In genomic region chr19:4640247-4641000, GRCh38 we compare ENCODE assay signal across 9 cellular contexts. TPM values are rescaled to one million over a fixed set of nuclear protein-coding genes. Genes with fewer than 3 reads are reported as not detected.
DNase-seq lines count a peak whose midpoint lies in the region; ATAC-seq, FAIRE-seq and TF ChIP-seq lines count a peak whose summit lies in the region.
"Had no signal": no experiment of that assay in that cellular context is flagged by ENCODE, and none has a peak within 500 bp of the region (broad histone marks: within the 10 kb centered on the region; RNA-seq: fewer than 3 reads in every experiment).

No MANE protein-coding gene starts in this region.

- no peaks in the 10 kb centered on the region for H3K9me3 Mint-ChIP-seq in astrocyte (ENCODE audit: unreplicated experiment)
- no peaks in the 10 kb centered on the region for H3K9me3 Mint-ChIP-seq in memory B cell

- H3K27ac Mint-ChIP-seq in astrocyte (ENCODE audit: unreplicated experiment) (no peak overlapping the region), memory B cell (peak overlapping the region; percentile 83)

- H3K4me3 Mint-ChIP-seq in astrocyte (ENCODE audit: unreplicated experiment) = peak overlapping the region; percentile 85
- H3K4me3 Mint-ChIP-seq in memory B cell = peak overlapping the region; percentile 100

- peak overlapping the region; percentile 83 for H3K9ac ChIP-seq in astrocyte (ENCODE audit: low read length)

- H3K79me2 ChIP-seq in astrocyte (ENCODE audit: insufficient read depth, low read length) = peaks cover 18% of the 10 kb centered on the region

- H3K27ac ChIP-seq in heart left ventricle = peak overlapping the region in 11 of 12 donors; percentile 75 to 92 (median 84)
- no peak overlapping the region for H3K27ac ChIP-seq in astrocyte (ENCODE audit: low read depth, low read length)
- H3K27ac ChIP-seq in upper lobe of right lung = peak overlapping the region; percentile 78

- no peak overlapping the region for H2AFZ ChIP-seq in astrocyte (ENCODE audit: low read depth, low read length)

- peak overlapping the region; percentile 58 to 88 (median 81) for H3K4me3 ChIP-seq in heart left ventricle
- H3K4me3 ChIP-seq in astrocyte (ENCODE audit: insufficient read depth, low read depth, low read length) = peak overlapping the region; percentile 74
- peak overlapping the region; percentile 71 for H3K4me3 ChIP-seq in upper lobe of right lung

- no peak for TF ChIP-seq POLR2A in heart left ventricle (IDR thresholded peaks at IDR 0.05)

- no peak for DNase-seq in heart left ventricle
- no peak for DNase-seq in cardiac septum (ENCODE audit: low spot score)
- DNase-seq in astrocyte (ENCODE audit: low read depth) = no peak
- no peak for DNase-seq in memory B cell (ENCODE audit: low spot score in 2 of 2)
- no peak for DNase-seq in upper lobe of right lung
- DNase-seq in activated CD8-positive, alpha-beta memory T cell treated with anti-CD3 and anti-CD28 coated beads for 24 hours = no peak
- DNase-seq: NCI-H524 had no signal

- 49 to 86% (median 63%) methylated on average over 11 to 17 of the region's 17 CpGs for WGBS in heart left ventricle, 4 donors

- no peak for FAIRE-seq in astrocyte (lab: Jason Lieb, UNC)

- H3K36me3 Mint-ChIP-seq in astrocyte (ENCODE audit: low read depth, unreplicated experiment) = no peaks in the 10 kb centered on the region
- peaks cover 2% of the 10 kb centered on the region for H3K36me3 Mint-ChIP-seq in memory B cell

- H3K4me1 ChIP-seq in heart left ventricle (peaks cover 0 to 52% (median 29%) of the 10 kb centered on the region in 12 donors), astrocyte (ENCODE audit: insufficient read depth, low read length) (peaks cover 18% of the 10 kb centered on the region), upper lobe of right lung (peaks cover 20% of the 10 kb centered on the region)

- H3K9me3 ChIP-seq in heart left ventricle = no peaks in the 10 kb centered on the region
- no peaks in the 10 kb centered on the region for H3K9me3 ChIP-seq in astrocyte (ENCODE audit: insufficient read depth, low read depth, low read length)
- no peaks in the 10 kb centered on the region for H3K9me3 ChIP-seq in upper lobe of right lung

- no peaks in the 10 kb centered on the region for H3K36me3 ChIP-seq in heart left ventricle
- H3K36me3 ChIP-seq in astrocyte (ENCODE audit: insufficient read depth, low read length) = no peaks in the 10 kb centered on the region
- no peaks in the 10 kb centered on the region for H3K36me3 ChIP-seq in upper lobe of right lung

- peaks cover 3% of the 10 kb centered on the region for H3K27me3 Mint-ChIP-seq in astrocyte (ENCODE audit: low read depth, unreplicated experiment)
- no peaks in the 10 kb centered on the region for H3K27me3 Mint-ChIP-seq in memory B cell

- intact Hi-C loops in heart left ventricle (cut with DNase I) (no loop called here), cardiac septum (cut with DNase I) (no loop called here), upper lobe of right lung (cut with DNase I) (no loop called here)

- ATAC-seq in heart left ventricle = no peak
- no peak for ATAC-seq in memory B cell (ENCODE audit: low read depth)
- no peak for ATAC-seq in upper lobe of right lung
- ATAC-seq in GM18868 (IDR thresholded peaks at IDR 0.05; ENCODE audit: unreplicated experiment) = no peak
- ATAC-seq in HG03108 (IDR thresholded peaks at IDR 0.05; ENCODE audit: unreplicated experiment) = no peak

- TF ChIP-seq CTCF in heart left ventricle (IDR thresholded peaks at IDR 0.05) (no peak), astrocyte (IDR thresholded peaks at IDR 0.05; ENCODE audit: insufficient read depth, low read depth, low read length) (no peak), upper lobe of right lung (IDR thresholded peaks at IDR 0.05) (no peak)

- H4K20me1 ChIP-seq in astrocyte (ENCODE audit: insufficient read depth, low read length) = peaks cover 6% of the 10 kb centered on the region

- H3K4me2 ChIP-seq in astrocyte (ENCODE audit: low read length) = peak overlapping the region; percentile 89

- H3K27me3 ChIP-seq in heart left ventricle (no peaks in the 10 kb centered on the region), astrocyte (ENCODE audit: insufficient read depth, low read length) (no peaks in the 10 kb centered on the region), upper lobe of right lung (no peaks in the 10 kb centered on the region)

- H3K4me1 Mint-ChIP-seq in astrocyte (ENCODE audit: low read depth, unreplicated experiment) (no peaks in the 10 kb centered on the region), memory B cell (peaks cover 20% of the 10 kb centered on the region)

RNA-seq across cellular contexts. Expression of gene TNFAIP8L1, which starts 1.1 kb away (rescaled TPM):
- 10 to 100 TPM in 1 of 9 donors, 1 to 10 TPM in 8; 2.8 to 15.1 (median 5.8) TPM for total RNA-seq in heart left ventricle
- polyA plus RNA-seq in heart left ventricle = 1 to 10 TPM; 6.1 to 6.2 TPM
- 3.6 TPM for total RNA-seq in cardiac septum
- total RNA-seq in astrocyte = 2.9 and 3.0 TPM in 2 replicates
- total RNA-seq in upper lobe of right lung = 11.9 TPM

RNA-seq across cellular contexts. Expression of gene MYDGF, which starts 29.7 kb away (rescaled TPM):
- 10 to 100 TPM; 19.1 to 49.1 (median 25.5) TPM for total RNA-seq in heart left ventricle
- 100 to 1,000 TPM in 1 of 2 donors, 10 to 100 TPM in 1; 33.1 to 201 TPM for polyA plus RNA-seq in heart left ventricle
- 37.1 TPM for total RNA-seq in cardiac septum
- total RNA-seq in astrocyte = 131 and 153 TPM in 2 replicates
- total RNA-seq in upper lobe of right lung = 94.2 TPM
